In the genomic region with DNA sequence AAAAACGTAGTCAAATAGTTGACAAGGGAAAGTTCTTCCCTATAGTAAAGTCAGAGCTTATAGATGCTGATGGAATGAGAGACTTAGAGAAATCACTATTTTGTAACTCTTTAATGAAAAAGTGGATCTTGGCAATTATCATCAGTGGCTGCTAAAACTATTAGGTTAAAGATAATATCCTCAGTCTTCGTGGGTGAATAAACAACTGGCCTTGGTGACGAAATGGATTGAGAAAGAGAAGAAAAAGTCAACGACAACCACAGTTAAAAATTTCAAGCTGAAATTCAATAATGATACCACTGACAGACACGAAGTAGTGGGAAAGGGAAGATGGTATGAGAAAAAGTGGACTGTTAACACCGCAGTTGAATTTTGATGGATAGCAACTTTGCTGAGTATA, we compare ENCODE assay signal across 19 cellular contexts.
"Had no signal": no experiment of that assay in that cellular context is flagged by ENCODE, and none has a peak within 500 bp of the region (broad histone marks: within the 10 kb centered on the region; RNA-seq: fewer than 3 reads in every experiment).

No MANE protein-coding gene starts in this region.

- DNase-seq: activated CD4-positive, alpha-beta T cell treated with anti-CD3 and anti-CD28 coated beads for 1 hour; activated CD4-positive, alpha-beta T cell treated with anti-CD3 and anti-CD28 coated beads, Interleukin-2, amount 50 U/mL, for 48 hours; activated naive CD4-positive, alpha-beta T cell treated with Interleukin-2 at 50 U/mL for 16 hours; aorta; dorsolateral prefrontal cortex; heart left ventricle; immature natural killer cell; left colon had no signal

- H3K27me3 Mint-ChIP-seq: activated T-helper 17 cell treated with anti-CD3 and anti-CD28 coated beads, Interleukin-2, amount 50 U/mL, for 72 hours had no signal

- H3K9me3 Mint-ChIP-seq: activated T-helper 17 cell treated with anti-CD3 and anti-CD28 coated beads, Interleukin-2, amount 50 U/mL, for 72 hours; immature natural killer cell; neural crest cell had no signal

- H3K27ac ChIP-seq: dorsolateral prefrontal cortex, esophagus muscularis mucosa, pancreas, right atrium auricular region, stomach, VCaP had no signal

- FAIRE-seq: bronchial epithelial cell, endometrium, frontal cortex, pancreas had no signal

- H3K27ac Mint-ChIP-seq: activated T-helper 17 cell treated with anti-CD3 and anti-CD28 coated beads, Interleukin-2, amount 50 U/mL, for 72 hours had no signal

- H3K4me1 ChIP-seq: esophagus muscularis mucosa, right atrium auricular region had no signal

- H3K4me1 Mint-ChIP-seq: immature natural killer cell had no signal

- H3K9me3 ChIP-seq: esophagus muscularis mucosa, heart left ventricle, pancreas, right atrium auricular region, stomach had no signal

- H3K27me3 ChIP-seq: dorsolateral prefrontal cortex, esophagus muscularis mucosa, heart left ventricle, pancreas, right atrium auricular region, stomach had no signal

- ATAC-seq: activated T-helper 17 cell treated with anti-CD3 and anti-CD28 coated beads, Interleukin-2, amount 50 U/mL, for 72 hours had no signal

- H3K4me3 Mint-ChIP-seq: activated T-helper 17 cell treated with anti-CD3 and anti-CD28 coated beads, Interleukin-2, amount 50 U/mL, for 72 hours; immature natural killer cell; neural crest cell had no signal

- H3K4me3 ChIP-seq: dorsolateral prefrontal cortex, esophagus muscularis mucosa, heart left ventricle, lung, pancreas, right atrium auricular region, stomach had no signal
